11 cellular contexts compared by ENCODE assay signal in genomic region chr1:32338637-32339145, GRCh38. TPM values are rescaled to one million over a fixed set of nuclear protein-coding genes. Genes with fewer than 3 reads are reported as not detected.
DNase-seq lines count a peak whose midpoint lies in the region; ATAC-seq, FAIRE-seq and TF ChIP-seq lines count a peak whose summit lies in the region.
"Had no signal": no experiment of that assay in that cellular context is flagged by ENCODE, and none has a peak within 500 bp of the region (broad histone marks: within the 10 kb centered on the region; RNA-seq: fewer than 3 reads in every experiment).

No MANE protein-coding gene starts in this region.

- intact Hi-C loops in OCI-LY7 (cut with micrococcal nuclease; ENCODE audit: unreplicated experiment), result loop anchor here (5.0 kb wide), 2 partner anchors 74 to 479 kb away; partner anchors contain the start of genes S100PBP and YARS1

- no peaks in the 10 kb centered on the region for H3K9me3 ChIP-seq in CD8-positive, alpha-beta memory T cell (ENCODE audit: low read length)
- H3K9me3 ChIP-seq in OCI-LY7 (ENCODE audit: low read length), result no peaks in the 10 kb centered on the region
- no peaks in the 10 kb centered on the region for H3K9me3 ChIP-seq in H1 (ENCODE audit: insufficient read depth in 2 of 2, low read depth in 1 of 2, low read length in 1 of 2)
- H3K9me3 ChIP-seq in neural progenitor cell (ENCODE audit: low read depth), result no peaks in the 10 kb centered on the region

- H3K27me3 Mint-ChIP-seq in CD8-positive, alpha-beta memory T cell, result peaks cover 0 to 2% of the 10 kb centered on the region in 2 donors
- H3K27me3 Mint-ChIP-seq in neural progenitor cell (ENCODE audit: insufficient read depth, low read depth), result peaks cover 14% of the 10 kb centered on the region

- H3K4me2 ChIP-seq in OCI-LY7 (ENCODE audit: low read length), result peak overlapping the region; percentile 99; the same call in 1 of the 2 replicates
- H3K4me2 ChIP-seq in H1 (ENCODE audit: insufficient read depth in 1 of 2, low read depth in 2 of 2, low read length in 2 of 2), result no peak overlapping the region
- H3K4me2 ChIP-seq in neural progenitor cell, result peak overlapping the region; percentile 42

- H2AFZ ChIP-seq in OCI-LY7 (ENCODE audit: low read length), result no peak overlapping the region
- no peak overlapping the region for H2AFZ ChIP-seq in H1 (ENCODE audit: low read length)
- no peak overlapping the region for H2AFZ ChIP-seq in neural progenitor cell (replicated peaks)

- H3F3A ChIP-seq in neural progenitor cell (ENCODE audit: low read depth), result peaks cover 29% of the 10 kb centered on the region

- no peak overlapping the region for H2BK12ac ChIP-seq in H1 (ENCODE audit: low read depth, low read length)

- H2BK120ac ChIP-seq in H1 (replicated peaks; ENCODE audit: low read depth, low read length), result no peak overlapping the region

- peaks cover 0 to 2% (median under 1%) of the 10 kb centered on the region in 3 donors for H3K36me3 Mint-ChIP-seq in CD8-positive, alpha-beta memory T cell
- peaks cover 11% of the 10 kb centered on the region for H3K36me3 Mint-ChIP-seq in neural progenitor cell

- H3K4me3 ChIP-seq in CD8-positive, alpha-beta memory T cell (ENCODE audit: low read length), result no peak overlapping the region
- H3K4me3 ChIP-seq in OCI-LY7 (ENCODE audit: low read depth, low read length, poor library complexity, severe bottlenecking) (no peak overlapping the region), H1 (ENCODE audit: extremely low read depth in 1 of 4, insufficient read depth in 2 of 4, low read depth in 3 of 4, low read length in 4 of 4) (no peak overlapping the region), neural progenitor cell (no peak overlapping the region)

- H3K27ac Mint-ChIP-seq in CD8-positive, alpha-beta memory T cell, result peak overlapping the region in 5 of 8 donors; percentile 6 to 78 (median 32)
- peak overlapping the region; percentile 61 for H3K27ac Mint-ChIP-seq in neural progenitor cell

- H3K23me2 ChIP-seq in H1 (ENCODE audit: low read depth, low read length), result peaks cover 10% of the 10 kb centered on the region; the same call in 1 of the 2 replicates

- POLR2A ChIA-PET in CD8-positive, alpha-beta memory T cell (lab: Charles Lee), result no interaction called here
- POLR2A ChIA-PET in OCI-LY7 (lab: Charles Lee), result no interaction called here
- POLR2A ChIA-PET in H1 (lab: Charles Lee; ENCODE audit: partially characterized antibody), result interaction anchor here (0.7 to 13.4 kb wide), 3 partner anchors 9 to 91 kb away, joined by 3 to 321 read pairs (median 23); partner anchors contain the start of genes FAM167B and HDAC1

- no peak for TF ChIP-seq POLR2A in H1 (IDR thresholded peaks at IDR 0.05; ENCODE audit: control extremely low read depth in 1 of 2, low read depth in 2 of 2, low read length in 2 of 2)

- H3K23ac ChIP-seq in H1 (ENCODE audit: insufficient read length), result no peak overlapping the region

- peak overlapping the region; percentile 3; the same call in 1 of the 2 replicates for H2AK5ac ChIP-seq in H1 (ENCODE audit: low read depth, low read length)

- no peak overlapping the region for H3K27ac ChIP-seq in CD8-positive, alpha-beta memory T cell (ENCODE audit: low read depth, low read length)
- H3K27ac ChIP-seq in OCI-LY7 (ENCODE audit: low read depth, low read length, poor library complexity, severe bottlenecking) (no peak overlapping the region), H1 (ENCODE audit: low read depth, low read length) (no peak overlapping the region), neural progenitor cell (no peak overlapping the region)

- H3K4me1 Mint-ChIP-seq in CD8-positive, alpha-beta memory T cell, result peaks cover 36 to 49% (median 44%) of the 10 kb centered on the region in 3 donors
- peaks cover 30% of the 10 kb centered on the region for H3K4me1 Mint-ChIP-seq in neural progenitor cell

- H3K4me1 ChIP-seq in CD8-positive, alpha-beta memory T cell (ENCODE audit: insufficient read depth, low read length), result peaks cover 27% of the 10 kb centered on the region
- H3K4me1 ChIP-seq in OCI-LY7 (ENCODE audit: insufficient read depth, low read length, poor library complexity, severe bottlenecking), result peaks cover 35% of the 10 kb centered on the region
- peaks cover 0 to 28% (median 19%) of the 10 kb centered on the region in 4 experiments; a peak in 6 of 7 replicates for H3K4me1 ChIP-seq in H1 (replicated peaks in 1 of 4; ENCODE audit: control insufficient read depth in 3 of 4, insufficient read depth in 4 of 4, low read length in 3 of 4)
- H3K4me1 ChIP-seq in neural progenitor cell, result peaks cover 34% of the 10 kb centered on the region

- CTCF ChIA-PET in CD8-positive, alpha-beta memory T cell (lab: Charles Lee), result no interaction called here
- CTCF ChIA-PET in OCI-LY7 (lab: Charles Lee; ENCODE audit: unreplicated experiment) (no interaction called here), H1 (lab: Charles Lee; ENCODE audit: partially characterized antibody) (interaction anchor here (0.6 kb wide), 1 partner anchor 335 kb away, joined by 3 read pairs; no protein-coding TSS in a partner anchor)

- BruUV-seq in OCI-LY7 (replicated peaks; lab: Mats Ljungman, UMichigan), result no TSS peak

- H2BK15ac ChIP-seq in H1 (ENCODE audit: low read length), result peak overlapping the region; percentile 55; the same call in 1 of the 2 replicates

- no peak for ATAC-seq in GM18870 (IDR thresholded peaks at IDR 0.05; ENCODE audit: unreplicated experiment)
- ATAC-seq in HG02759 (IDR thresholded peaks at IDR 0.05; ENCODE audit: unreplicated experiment), result no peak

- WGBS in H1 (ENCODE audit: extremely low coverage in 1 of 2, insufficient coverage in 1 of 2, insufficient read length in 1 of 2, insufficient replicate concordance in 2 of 2, low coverage in 1 of 2, low lambda C conversion rate in 2 of 2, missing lambda C conversion rate in 1 of 2), 2 experiments, result 88% methylated on average over 14 of the region's 14 CpGs; no CpG with 5 or more reads in 1 of the 2 experiments

- no peak overlapping the region for H4K8ac ChIP-seq in H1 (ENCODE audit: extremely low read depth, insufficient read depth, low read length)

- no peak overlapping the region for H3K14ac ChIP-seq in H1 (ENCODE audit: insufficient read length)

- TF ChIP-seq CTCF in OCI-LY7 (conservative IDR thresholded peaks at IDR 0.05; ENCODE audit: low read length) (no peak), H1 (IDR thresholded peaks at IDR 0.05; ENCODE audit: control extremely low read depth in 1 of 3, insufficient read depth in 1 of 3, low read depth in 1 of 3, low read length in 3 of 3) (no peak), neural progenitor cell (IDR thresholded peaks at IDR 0.05) (no peak)

- no peak overlapping the region for H3K56ac ChIP-seq in H1 (replicated peaks; ENCODE audit: insufficient read length, low read depth, low read length)

- peaks cover 2% of the 10 kb centered on the region; the same call in 1 of the 2 replicates for H3K79me1 ChIP-seq in H1 (ENCODE audit: low read depth, low read length)

- no peak overlapping the region for H4K5ac ChIP-seq in H1 (ENCODE audit: insufficient read length, low read depth, low read length)

- no peak overlapping the region for H2BK20ac ChIP-seq in H1 (ENCODE audit: low read length)

- TF ChIP-seq RAD21 in H1 (IDR thresholded peaks at IDR 0.05 in 1 of 2, conservative IDR thresholded peaks at IDR 0.05 in 1 of 2; ENCODE audit: low read depth in 2 of 2, low read length in 2 of 2), result no peak

- no peaks in the 10 kb centered on the region for H3K9me3 Mint-ChIP-seq in CD8-positive, alpha-beta memory T cell
- no peaks in the 10 kb centered on the region for H3K9me3 Mint-ChIP-seq in neural progenitor cell

- no peak overlapping the region for H3K18ac ChIP-seq in H1 (ENCODE audit: extremely low read depth, low read length)

- H2BK5ac ChIP-seq in H1 (ENCODE audit: low read depth, low read length), result no peak overlapping the region

- no peaks in the 10 kb centered on the region for H3K9me2 ChIP-seq in OCI-LY7 (ENCODE audit: insufficient read depth, low read length)

- no peak for DNase-seq in CD8-positive, alpha-beta memory T cell
- DNase-seq in OCI-LY7 (ENCODE audit: low spot score), result no peak
- DNase-seq in H1 (ENCODE audit: low read depth in 1 of 2, low spot score in 2 of 2), result no peak
- DNase-seq in neural progenitor cell (ENCODE audit: low spot score), result no peak
- DNase-seq in HuH-7 (ENCODE audit: low spot score), result no peak
- DNase-seq in HTR-8/SVneo (ENCODE audit: insufficient read length, low spot score), result no peak
- DNase-seq: activated CD4-positive, alpha-beta T cell treated with anti-CD3 and anti-CD28 coated beads for 48 hours; NCI-H2029; SW 1271 had no signal

- peak overlapping the region in 4 of 7 donors; percentile 7 to 53 (median 20) for H3K4me3 Mint-ChIP-seq in CD8-positive, alpha-beta memory T cell
- H3K4me3 Mint-ChIP-seq in neural progenitor cell, result peak overlapping the region; percentile 44

- no peak for TF ChIP-seq EP300 in H1 (IDR thresholded peaks at IDR 0.05; ENCODE audit: borderline replicate concordance in 1 of 2, low read depth in 2 of 2, low read length in 2 of 2)

- no peak overlapping the region for H3K9ac ChIP-seq in H1 (replicated peaks in 1 of 4; ENCODE audit: extremely low read depth in 1 of 4, low read depth in 3 of 4, low read length in 3 of 4)
- no peak overlapping the region for H3K9ac ChIP-seq in neural progenitor cell

- no peaks in the 10 kb centered on the region for H3K27me3 ChIP-seq in CD8-positive, alpha-beta memory T cell (ENCODE audit: insufficient read depth, low read length, poor library complexity, severe bottlenecking)
- peaks cover 0 to 7% (median 2%) of the 10 kb centered on the region in 4 experiments; a peak in 4 of 7 replicates for H3K27me3 ChIP-seq in H1 (replicated peaks in 1 of 4; ENCODE audit: control insufficient read depth in 3 of 4, extremely low read depth in 1 of 4, insufficient read depth in 3 of 4, low read length in 3 of 4)
- peaks cover 7% of the 10 kb centered on the region for H3K27me3 ChIP-seq in neural progenitor cell

- H4K91ac ChIP-seq in H1 (replicated peaks; ENCODE audit: insufficient read length, low read length), result no peak overlapping the region

- H4K20me1 ChIP-seq in OCI-LY7 (ENCODE audit: insufficient read depth, low read length) (peaks cover 10% of the 10 kb centered on the region), H1 (replicated peaks in 1 of 2; ENCODE audit: control insufficient read depth in 1 of 2, insufficient read depth in 2 of 2, low read length in 2 of 2) (peaks cover 2 to 6% of the 10 kb centered on the region in 2 experiments), neural progenitor cell (ENCODE audit: low read depth) (peaks cover 21% of the 10 kb centered on the region)

- no peaks in the 10 kb centered on the region for H3K36me3 ChIP-seq in CD8-positive, alpha-beta memory T cell (ENCODE audit: insufficient read depth, low read length)
- H3K36me3 ChIP-seq in OCI-LY7 (ENCODE audit: insufficient read depth, low read length) (peaks cover 14% of the 10 kb centered on the region), H1 (ENCODE audit: control insufficient read depth in 2 of 4, insufficient read depth in 4 of 4, low read length in 3 of 4) (peaks cover 0 to 12% (median 2%) of the 10 kb centered on the region in 4 experiments; a peak in 4 of 8 replicates), neural progenitor cell (peaks cover under 1% of the 10 kb centered on the region)

- peak overlapping the region; percentile 12 for H3K4ac ChIP-seq in H1 (replicated peaks; ENCODE audit: insufficient read length, low read depth, low read length)

- H3K79me2 ChIP-seq in OCI-LY7 (ENCODE audit: insufficient read depth, low read depth, low read length), result peaks cover 17% of the 10 kb centered on the region
- peaks cover 4 to 16% of the 10 kb centered on the region in 2 experiments; a peak in 3 of 4 replicates for H3K79me2 ChIP-seq in H1 (ENCODE audit: control insufficient read depth in 1 of 2, insufficient read depth in 2 of 2, low read length in 2 of 2)
- H3K79me2 ChIP-seq in neural progenitor cell (ENCODE audit: low read depth), result peaks cover 23% of the 10 kb centered on the region

- FAIRE-seq in H1 (lab: Jason Lieb, UNC), result no peak
- no peak for FAIRE-seq in HTR-8/SVneo (lab: Jason Lieb, UNC)

RNA-seq across cellular contexts. Expression of gene MARCKSL1, which starts 2.7 kb away (rescaled TPM):
- total RNA-seq in CD8-positive, alpha-beta memory T cell, result 10 to 100 TPM; 11.6 to 12.1 TPM
- polyA plus RNA-seq in CD8-positive, alpha-beta memory T cell, result 45.8 TPM
- 120 and 130 TPM in 2 replicates for total RNA-seq in OCI-LY7 (2014; rRNA removed; shearing (Covaris generic))
- total RNA-seq in OCI-LY7 (2022) (246 and 288 TPM in 2 replicates), neural progenitor cell (ENCODE audit: low replicate concordance) (258 and 542 TPM in 2 replicates)
- total RNA-seq in H1 (2021; fragmentation: NEBNext Ultra II Directional; extraction: Animal tissue kit (Norgen Biotek cat#: 25700)), result 536 and 557 TPM in 2 replicates
- 558 and 618 TPM in 2 replicates for polyA plus RNA-seq in H1 (2011; rRNA removed)
- 499 TPM for polyA plus RNA-seq in H1 (2011; cell fraction: cytosol; rRNA removed)
- 234 TPM for polyA plus RNA-seq in H1 (2011; cell fraction: nucleus; rRNA removed)
- polyA plus RNA-seq in H1 (2012, experiment 1 of 2), result 381 to 528 TPM (median 488 TPM) in 4 replicates
- polyA plus RNA-seq in H1 (2012, experiment 2 of 2), result 579 TPM
- 490 TPM for polyA plus RNA-seq in H1 (2013, experiment 1 of 2)
- polyA plus RNA-seq in H1 (2013, experiment 2 of 2), result 500 TPM
- polyA minus RNA-seq in H1 (2011; rRNA and poly(A)+ RNA removed), result 278 and 338 TPM in 2 replicates
- 161 TPM for polyA minus RNA-seq in H1 (2011; cell fraction: cytosol; rRNA and poly(A)+ RNA removed)
- 161 TPM for polyA minus RNA-seq in H1 (2011; cell fraction: nucleus; rRNA and poly(A)+ RNA removed)

RNA-seq across cellular contexts. Expression of gene FAM229A, which starts 23.6 kb away (rescaled TPM):
- total RNA-seq in CD8-positive, alpha-beta memory T cell, result 1 to 10 TPM; 4.4 to 5.2 TPM
- polyA plus RNA-seq in CD8-positive, alpha-beta memory T cell, result 0.40 TPM
- 3.2 and 5.2 TPM in 2 replicates for total RNA-seq in OCI-LY7 (2014; rRNA removed; shearing (Covaris generic))
- total RNA-seq in OCI-LY7 (2022), result 13.5 and 16.5 TPM in 2 replicates
- 4.1 and 4.2 TPM in 2 replicates for total RNA-seq in H1 (2021; fragmentation: NEBNext Ultra II Directional; extraction: Animal tissue kit (Norgen Biotek cat#: 25700))
- 4.2 and 7.5 TPM in 2 replicates for polyA plus RNA-seq in H1 (2011; rRNA removed)
- 6.3 TPM for polyA plus RNA-seq in H1 (2011; cell fraction: cytosol; rRNA removed)
- polyA plus RNA-seq in H1 (2011; cell fraction: nucleus; rRNA removed), result 19.5 TPM
- 3.5 to 5.0 TPM (median 4.1 TPM) in 4 replicates for polyA plus RNA-seq in H1 (2012, experiment 1 of 2)
- polyA plus RNA-seq in H1 (2012, experiment 2 of 2), result 4.7 TPM
- polyA plus RNA-seq in H1 (2013, experiment 1 of 2), result 3.7 TPM
- polyA plus RNA-seq in H1 (2013, experiment 2 of 2), result 2.8 TPM
- polyA minus RNA-seq in H1 (2011; rRNA and poly(A)+ RNA removed), result 1.7 and 2.6 TPM in 2 replicates
- polyA minus RNA-seq in H1 (2011; cell fraction: cytosol; rRNA and poly(A)+ RNA removed), result 1.0 TPM
- polyA minus RNA-seq in H1 (2011; cell fraction: nucleus; rRNA and poly(A)+ RNA removed), result 5.4 TPM
- total RNA-seq in neural progenitor cell (ENCODE audit: low replicate concordance), result 3.8 and 7.6 TPM in 2 replicates

RNA-seq across cellular contexts. Expression of gene TSSK3, which starts 23.6 kb away (rescaled TPM):
- total RNA-seq in CD8-positive, alpha-beta memory T cell, result 1 to 10 TPM in 1 of 2 experiments, under 1 TPM in 1; 0.33 to 1.1 TPM
- polyA plus RNA-seq in CD8-positive, alpha-beta memory T cell, result 0.44 TPM
- 1.1 and 2.0 TPM in 2 replicates for total RNA-seq in OCI-LY7 (2014; rRNA removed; shearing (Covaris generic))
- total RNA-seq in OCI-LY7 (2022) (7.8 and 10.1 TPM in 2 replicates), neural progenitor cell (ENCODE audit: low replicate concordance) (not detected in 2 replicates)
- 1.2 and 1.5 TPM in 2 replicates for total RNA-seq in H1 (2021; fragmentation: NEBNext Ultra II Directional; extraction: Animal tissue kit (Norgen Biotek cat#: 25700))
- polyA plus RNA-seq in H1 (2011; rRNA removed), result 1.2 and 1.9 TPM in 2 replicates
- polyA plus RNA-seq in H1 (2011; cell fraction: cytosol; rRNA removed), result 1.1 TPM
- polyA plus RNA-seq in H1 (2011; cell fraction: nucleus; rRNA removed), result 2.3 TPM
- 1.1 to 2.7 TPM (median 2.0 TPM) in 4 replicates for polyA plus RNA-seq in H1 (2012, experiment 1 of 2)
- 0.75 TPM for polyA plus RNA-seq in H1 (2012, experiment 2 of 2)
- 0.97 TPM for polyA plus RNA-seq in H1 (2013, experiment 1 of 2)
- polyA plus RNA-seq in H1 (2013, experiment 2 of 2), result 1.8 TPM
- 0.76 and 1.2 TPM in 2 replicates for polyA minus RNA-seq in H1 (2011; rRNA and poly(A)+ RNA removed)
- not detected for polyA minus RNA-seq in H1 (2011; cell fraction: cytosol; rRNA and poly(A)+ RNA removed)
- 2.7 TPM for polyA minus RNA-seq in H1 (2011; cell fraction: nucleus; rRNA and poly(A)+ RNA removed)

RNA-seq across cellular contexts. Expression of gene HDAC1, which starts 46.8 kb away (rescaled TPM):
- 100 to 1,000 TPM; 164 to 172 TPM for total RNA-seq in CD8-positive, alpha-beta memory T cell
- polyA plus RNA-seq in CD8-positive, alpha-beta memory T cell, result 180 TPM
- total RNA-seq in OCI-LY7 (2014; rRNA removed; shearing (Covaris generic)), result 259 and 270 TPM in 2 replicates
- 254 and 263 TPM in 2 replicates for total RNA-seq in OCI-LY7 (2022)
- 111 and 112 TPM in 2 replicates for total RNA-seq in H1 (2021; fragmentation: NEBNext Ultra II Directional; extraction: Animal tissue kit (Norgen Biotek cat#: 25700))
- 98.6 and 125 TPM in 2 replicates for polyA plus RNA-seq in H1 (2011; rRNA removed)
- 167 TPM for polyA plus RNA-seq in H1 (2011; cell fraction: cytosol; rRNA removed)
- 117 TPM for polyA plus RNA-seq in H1 (2011; cell fraction: nucleus; rRNA removed)
- 163 to 210 TPM (median 188 TPM) in 4 replicates for polyA plus RNA-seq in H1 (2012, experiment 1 of 2)
- 40.2 TPM for polyA plus RNA-seq in H1 (2012, experiment 2 of 2)
- 75.4 TPM for polyA plus RNA-seq in H1 (2013, experiment 1 of 2)
- 69.8 TPM for polyA plus RNA-seq in H1 (2013, experiment 2 of 2)
- polyA minus RNA-seq in H1 (2011; rRNA and poly(A)+ RNA removed), result 167 and 243 TPM in 2 replicates
- 62.5 TPM for polyA minus RNA-seq in H1 (2011; cell fraction: cytosol; rRNA and poly(A)+ RNA removed)
- polyA minus RNA-seq in H1 (2011; cell fraction: nucleus; rRNA and poly(A)+ RNA removed), result 104 TPM
- total RNA-seq in neural progenitor cell (ENCODE audit: low replicate concordance), result 129 and 145 TPM in 2 replicates

RNA-seq across cellular contexts. Expression of gene BSDC1, which starts 55.5 kb away (rescaled TPM):
- total RNA-seq in CD8-positive, alpha-beta memory T cell, result 10 to 100 TPM; 35.1 to 37.6 TPM
- polyA plus RNA-seq in CD8-positive, alpha-beta memory T cell, result 50.0 TPM
- 21.8 and 29.6 TPM in 2 replicates for total RNA-seq in OCI-LY7 (2014; rRNA removed; shearing (Covaris generic))
- 41.8 and 42.5 TPM in 2 replicates for total RNA-seq in OCI-LY7 (2022)
- total RNA-seq in H1 (2021; fragmentation: NEBNext Ultra II Directional; extraction: Animal tissue kit (Norgen Biotek cat#: 25700)), result 40.7 and 42.9 TPM in 2 replicates
- polyA plus RNA-seq in H1 (2011; rRNA removed), result 23.3 and 24.8 TPM in 2 replicates
- 33.0 TPM for polyA plus RNA-seq in H1 (2011; cell fraction: cytosol; rRNA removed)
- 50.6 TPM for polyA plus RNA-seq in H1 (2011; cell fraction: nucleus; rRNA removed)
- 31.2 to 34.6 TPM (median 32.6 TPM) in 4 replicates for polyA plus RNA-seq in H1 (2012, experiment 1 of 2)
- 27.9 TPM for polyA plus RNA-seq in H1 (2012, experiment 2 of 2)
- polyA plus RNA-seq in H1 (2013, experiment 1 of 2), result 29.6 TPM
- 27.2 TPM for polyA plus RNA-seq in H1 (2013, experiment 2 of 2)
- polyA minus RNA-seq in H1 (2011; rRNA and poly(A)+ RNA removed), result 33.0 and 33.3 TPM in 2 replicates
- polyA minus RNA-seq in H1 (2011; cell fraction: cytosol; rRNA and poly(A)+ RNA removed), result 19.5 TPM
- 33.1 TPM for polyA minus RNA-seq in H1 (2011; cell fraction: nucleus; rRNA and poly(A)+ RNA removed)
- total RNA-seq in neural progenitor cell (ENCODE audit: low replicate concordance), result 47.5 and 67.4 TPM in 2 replicates

Comparison
In these comparisons a context has a peak if more than half of its experiments do, and no peak if none do; other contexts are left out.
1. H3K4me2 ChIP-seq: peak in OCI-LY7 (single experiment) and neural progenitor cell (single experiment); none in H1 (0 of 2).
2. RNA of gene MARCKSL1, which starts 2.7 kb away (total RNA-seq): 536 to 557 TPM in H1, 120 to 288 TPM in OCI-LY7 and 258 to 542 TPM in neural progenitor cell; 11.6 to 12.1 TPM in CD8-positive, alpha-beta memory T cell; every median in the first group is over 4 times any median in the second.